ENCODE assay signal across 33 cellular contexts in the genomic region with DNA sequence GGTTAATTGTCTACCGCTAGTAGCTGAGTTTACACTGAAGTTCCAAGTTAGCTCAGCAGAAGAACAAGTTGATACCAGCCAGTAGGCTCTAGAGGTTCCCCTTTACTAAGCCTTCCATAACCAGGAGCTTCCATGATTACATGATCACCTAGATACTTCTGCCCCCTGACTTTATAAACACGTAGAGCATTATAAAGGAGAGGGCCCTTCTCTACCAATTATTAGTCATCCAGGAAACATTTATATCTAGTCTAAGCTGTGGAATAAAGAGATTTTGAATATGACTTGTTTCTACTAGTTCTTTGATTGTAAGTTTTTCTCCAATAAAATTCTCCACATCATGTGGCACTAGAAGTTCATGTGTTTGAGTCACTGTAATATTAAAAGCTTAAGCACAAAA.
"Had no signal": no experiment of that assay in that cellular context is flagged by ENCODE, and none has a peak within 500 bp of the region (broad histone marks: within the 10 kb centered on the region; RNA-seq: fewer than 3 reads in every experiment).

No MANE protein-coding gene starts in this region.

- H3K27ac Mint-ChIP-seq: activated B cell treated with CpG ODN at 0.5 μM for 24 hours; activated CD8-positive, alpha-beta T cell treated with anti-CD3 and anti-CD28 coated beads for 36 hours; activated naive CD4-positive, alpha-beta T cell treated with anti-CD3 and anti-CD28 coated beads for 36 hours; activated naive CD4-positive, alpha-beta T cell treated with anti-CD3 and anti-CD28 coated beads, Interleukin-2, amount 50 U/mL, for 24 hours; activated naive CD8-positive, alpha-beta T cell treated with anti-CD3 and anti-CD28 coated beads for 36 hours; activated naive CD8-positive, alpha-beta T cell treated with anti-CD3 and anti-CD28 coated beads, Interleukin-2, amount 50 U/mL, for 24 hours; activated T-helper 17 cell treated with anti-CD3 and anti-CD28 coated beads, Interleukin-2, amount 50 U/mL, for 72 hours; dendritic cell treated with granulocyte-macrophage colony-stimulating factor and Interleukin-4, amounts not matched to agents 40 ng/mL and 50 ng/mL, for 4 days; endodermal cell; T-helper 17 cell; T-helper 2 cell treated with Interferon-gamma antibody and Interleukin-4, amounts not matched to agents 5 μg/mL and 100 μg/mL, for 36 hours had no signal

- H3K27me3 Mint-ChIP-seq: activated B cell treated with CpG ODN at 0.5 μM for 24 hours; activated CD8-positive, alpha-beta T cell treated with anti-CD3 and anti-CD28 coated beads for 36 hours; activated naive CD4-positive, alpha-beta T cell treated with anti-CD3 and anti-CD28 coated beads, Interleukin-2, amount 50 U/mL, for 24 hours; activated naive CD8-positive, alpha-beta T cell treated with anti-CD3 and anti-CD28 coated beads for 36 hours; activated naive CD8-positive, alpha-beta T cell treated with anti-CD3 and anti-CD28 coated beads, Interleukin-2, amount 50 U/mL, for 24 hours; activated T-helper 17 cell treated with anti-CD3 and anti-CD28 coated beads, Interleukin-2, amount 50 U/mL, for 72 hours; dendritic cell treated with granulocyte-macrophage colony-stimulating factor and Interleukin-4, amounts not matched to agents 40 ng/mL and 50 ng/mL, for 4 days; T-helper 17 cell had no signal

- H3K4me3 ChIP-seq: adrenal gland, body of pancreas, coronary artery, dorsolateral prefrontal cortex, esophagus squamous epithelium had no signal

- H3K36me3 Mint-ChIP-seq: activated naive CD4-positive, alpha-beta T cell treated with anti-CD3 and anti-CD28 coated beads, Interleukin-2, amount 50 U/mL, for 24 hours; activated naive CD8-positive, alpha-beta T cell treated with anti-CD3 and anti-CD28 coated beads for 36 hours had no signal

- H3K9me3 ChIP-seq: adrenal gland, body of pancreas, esophagus squamous epithelium had no signal

- H3K27me3 ChIP-seq: adrenal gland, body of pancreas, dorsolateral prefrontal cortex, esophagus squamous epithelium had no signal

- H3K36me3 ChIP-seq: adrenal gland, esophagus squamous epithelium, WERI-Rb-1 had no signal

- H3K4me3 Mint-ChIP-seq: activated B cell treated with CpG ODN at 0.5 μM for 24 hours; activated CD8-positive, alpha-beta T cell treated with anti-CD3 and anti-CD28 coated beads for 36 hours; activated naive CD4-positive, alpha-beta T cell treated with anti-CD3 and anti-CD28 coated beads for 36 hours; activated naive CD4-positive, alpha-beta T cell treated with anti-CD3 and anti-CD28 coated beads, Interleukin-2, amount 50 U/mL, for 24 hours; activated naive CD8-positive, alpha-beta T cell treated with anti-CD3 and anti-CD28 coated beads for 36 hours; activated naive CD8-positive, alpha-beta T cell treated with anti-CD3 and anti-CD28 coated beads, Interleukin-2, amount 50 U/mL, for 24 hours; activated T-cell treated with anti-CD3 and anti-CD28 coated beads, Interleukin-2, amount 50 U/mL, for 4 hours; activated T-helper 17 cell treated with anti-CD3 and anti-CD28 coated beads, Interleukin-2, amount 50 U/mL, for 72 hours; dendritic cell treated with granulocyte-macrophage colony-stimulating factor and Interleukin-4, amounts not matched to agents 40 ng/mL and 50 ng/mL, for 4 days; endodermal cell; T-helper 17 cell; T-helper 2 cell treated with Interferon-gamma antibody and Interleukin-4, amounts not matched to agents 5 μg/mL and 100 μg/mL, for 36 hours had no signal

- H3K9me3 Mint-ChIP-seq: activated B cell treated with CpG ODN at 0.5 μM for 24 hours; activated CD8-positive, alpha-beta T cell treated with anti-CD3 and anti-CD28 coated beads for 36 hours; activated naive CD8-positive, alpha-beta T cell treated with anti-CD3 and anti-CD28 coated beads for 36 hours; dendritic cell treated with granulocyte-macrophage colony-stimulating factor and Interleukin-4, amounts not matched to agents 40 ng/mL and 50 ng/mL, for 4 days had no signal

- H3K27ac ChIP-seq: adrenal gland, body of pancreas, coronary artery, dorsolateral prefrontal cortex, esophagus squamous epithelium, WERI-Rb-1 had no signal

- H3K4me1 Mint-ChIP-seq: activated B cell treated with CpG ODN at 0.5 μM for 24 hours; activated naive CD4-positive, alpha-beta T cell treated with anti-CD3 and anti-CD28 coated beads, Interleukin-2, amount 50 U/mL, for 24 hours; activated naive CD8-positive, alpha-beta T cell treated with anti-CD3 and anti-CD28 coated beads for 36 hours; activated naive CD8-positive, alpha-beta T cell treated with anti-CD3 and anti-CD28 coated beads, Interleukin-2, amount 50 U/mL, for 24 hours; activated T-helper 17 cell treated with anti-CD3 and anti-CD28 coated beads, Interleukin-2, amount 50 U/mL, for 72 hours; endodermal cell; T-helper 17 cell had no signal

- H3K4me1 ChIP-seq: adrenal gland, body of pancreas, esophagus squamous epithelium had no signal

- DNase-seq: activated B cell treated with CpG ODN at 0.5 μM for 24 hours; activated CD4-positive, alpha-beta T cell treated with anti-CD3 and anti-CD28 coated beads for 48 hours; activated CD4-positive, alpha-beta T cell treated with anti-CD3 and anti-CD28 coated beads, Interleukin-2, amount 50 U/mL, for 1 hour; activated CD4-positive, alpha-beta T cell treated with anti-CD3 and anti-CD28 coated beads, Interleukin-2, amount 50 U/mL, for 48 hours; activated CD8-positive, alpha-beta memory T cell treated with anti-CD3 and anti-CD28 coated beads for 24 hours; activated CD8-positive, alpha-beta T cell treated with anti-CD3 and anti-CD28 coated beads for 36 hours; activated effector memory CD4-positive, alpha-beta T cell treated with Interleukin-2 at 50 U/mL for 16 hours; activated gamma-delta T cell treated with Interleukin-2 at 50 U/mL for 16 hours; activated naive CD4-positive, alpha-beta T cell treated with anti-CD3 and anti-CD28 coated beads for 36 hours; activated naive CD8-positive, alpha-beta T cell treated with anti-CD3 and anti-CD28 coated beads for 36 hours; activated naive CD8-positive, alpha-beta T cell treated with anti-CD3 and anti-CD28 coated beads, Interleukin-2, amount 50 U/mL, for 24 hours; activated T-cell treated with anti-CD3 and anti-CD28 coated beads, Interleukin-2, amount 50 U/mL, for 4 hours; adrenal gland; amygdala; aorta; body of pancreas; caudate nucleus; dorsolateral prefrontal cortex; effector memory CD4-positive, alpha-beta T cell; endodermal cell; erythroblast; esophagus squamous epithelium; head of caudate nucleus; T-helper 1 cell; T-helper 17 cell; T1000; WERI-Rb-1 had no signal

- ATAC-seq: activated CD4-positive, CD25-positive, alpha-beta regulatory T cell treated with anti-CD3 and anti-CD28 coated beads, Interleukin-2, amount 50 U/mL, for 24 hours; activated CD8-positive, alpha-beta T cell treated with anti-CD3 and anti-CD28 coated beads for 36 hours; activated naive CD8-positive, alpha-beta T cell treated with anti-CD3 and anti-CD28 coated beads, Interleukin-2, amount 50 U/mL, for 24 hours; activated T-cell treated with anti-CD3 and anti-CD28 coated beads, Interleukin-2, amount 50 U/mL, for 4 hours; activated T-helper 17 cell treated with anti-CD3 and anti-CD28 coated beads, Interleukin-2, amount 50 U/mL, for 72 hours; body of pancreas; T-helper 17 cell had no signal
